Comparison of ENCODE assay signal across 9 cellular contexts in the genomic region with DNA sequence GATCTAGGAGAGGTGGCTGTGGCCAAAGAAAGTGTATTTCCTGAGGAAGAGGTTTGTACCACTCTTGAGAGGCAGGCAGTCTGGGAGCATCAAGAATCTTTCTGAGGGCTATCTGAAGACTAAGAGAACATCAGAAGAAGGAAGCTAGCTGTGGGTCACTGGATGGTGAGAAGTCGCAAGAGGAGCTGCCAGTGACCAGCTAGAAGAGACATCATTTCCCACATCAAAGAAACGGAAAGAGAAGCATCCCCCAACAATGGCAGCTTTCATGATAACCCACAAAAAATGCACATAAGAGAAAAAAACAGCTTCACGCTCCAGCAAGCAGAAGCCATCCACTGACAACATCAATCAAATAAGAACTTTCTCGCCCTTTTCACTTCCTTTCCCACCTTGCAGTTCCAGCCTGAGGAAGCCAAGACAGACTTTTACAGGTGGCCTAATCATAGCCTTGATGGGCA. TPM values are rescaled to one million over a fixed set of nuclear protein-coding genes. Genes with fewer than 3 reads are reported as not detected.
A peak's percentile ranks its signal among the peaks of the same experiment; 100 is the strongest.
DNase-seq lines count a peak whose midpoint lies in the region; ATAC-seq and TF ChIP-seq lines count a peak whose summit lies in the region.
"Had no signal": no experiment of that assay in that cellular context is flagged by ENCODE, and none has a peak within 500 bp of the region (broad histone marks: within the 10 kb centered on the region; RNA-seq: fewer than 3 reads in every experiment).

No MANE protein-coding gene starts in this region.

- no peaks in the 10 kb centered on the region for H3K9me3 Mint-ChIP-seq in activated CD8-positive, alpha-beta T cell treated with anti-CD3 and anti-CD28 coated beads, Interleukin-2, amount 10 ng/mL, durations not matched to agents 7 days and 5 days (ENCODE audit: insufficient read depth)

- H3K4me3 ChIP-seq in GM06990 (replicated peaks; ENCODE audit: low read depth, low read length) (no peak overlapping the region), dorsolateral prefrontal cortex (no peak overlapping the region)

- no peak overlapping the region for H3K27ac ChIP-seq in dorsolateral prefrontal cortex
- H3K27ac ChIP-seq: parathyroid adenoma had no signal

- CTCF ChIA-PET in activated CD8-positive, alpha-beta T cell treated with anti-CD3 and anti-CD28 coated beads, Interleukin-2, amount 10 ng/mL, durations not matched to agents 7 days and 5 days (lab: Charles Lee): interaction anchor here (0.7 to 1.6 kb wide), 10 partner anchors 11 to 754 kb away, joined by 3 to 7 read pairs (median 4); a partner anchor contains a TSS

- peaks cover 38% of the 10 kb centered on the region for H3K4me1 Mint-ChIP-seq in activated CD8-positive, alpha-beta T cell treated with anti-CD3 and anti-CD28 coated beads, Interleukin-2, amount 10 ng/mL, durations not matched to agents 7 days and 5 days (ENCODE audit: low read depth)

- ATAC-seq in GM19372 (IDR thresholded peaks at IDR 0.05; ENCODE audit: low read depth, unreplicated experiment) (peak; percentile 80), HG03097 (IDR thresholded peaks at IDR 0.05; ENCODE audit: low FRiP score, unreplicated experiment) (peak; percentile 50)
- peak; percentile 86 for ATAC-seq in activated CD8-positive, alpha-beta T cell treated with anti-CD3 and anti-CD28 coated beads, Interleukin-2, amount 10 ng/mL, durations not matched to agents 7 days and 5 days

- H3K27me3 ChIP-seq in GM06990 (replicated peaks; ENCODE audit: control insufficient read depth, insufficient read depth, low read length) (no peaks in the 10 kb centered on the region), dorsolateral prefrontal cortex (no peaks in the 10 kb centered on the region)

- peak overlapping the region; percentile 81 for H3K27ac Mint-ChIP-seq in activated CD8-positive, alpha-beta T cell treated with anti-CD3 and anti-CD28 coated beads, Interleukin-2, amount 10 ng/mL, durations not matched to agents 7 days and 5 days

- peaks cover 3% of the 10 kb centered on the region for H3K36me3 Mint-ChIP-seq in activated CD8-positive, alpha-beta T cell treated with anti-CD3 and anti-CD28 coated beads, Interleukin-2, amount 10 ng/mL, durations not matched to agents 7 days and 5 days (ENCODE audit: low read depth)

- H3K27me3 Mint-ChIP-seq in activated CD8-positive, alpha-beta T cell treated with anti-CD3 and anti-CD28 coated beads, Interleukin-2, amount 10 ng/mL, durations not matched to agents 7 days and 5 days (ENCODE audit: low read depth): no peaks in the 10 kb centered on the region

- TF ChIP-seq CTCF in GM06990 (IDR thresholded peaks at IDR 0.05; ENCODE audit: insufficient read depth, low read length, poor library complexity, severe bottlenecking) (no peak), dorsolateral prefrontal cortex (IDR thresholded peaks at IDR 0.05 in 54 of 56, conservative IDR thresholded peaks at IDR 0.05 in 2 of 56; ENCODE audit: low read depth in 1 of 56, partially characterized antibody in 56 of 56) (no peak)

- DNase-seq in GM06990 (ENCODE audit: extremely low read depth, insufficient read length): peak; percentile 34
- peak; percentile 67 for DNase-seq in activated CD8-positive, alpha-beta T cell treated with anti-CD3 and anti-CD28 coated beads, Interleukin-2, amount 10 ng/mL, durations not matched to agents 7 days and 5 days
- no peak for DNase-seq in NCI-H748 treated with DMSO at 0.1 percent for 48 hours (lab: John Stamatoyannopoulos, UW)
- DNase-seq in head of caudate nucleus: no peak
- DNase-seq in dorsolateral prefrontal cortex: no peak
- no peak for DNase-seq in activated CD4-positive, alpha-beta T cell treated with anti-CD3 and anti-CD28 coated beads, Interleukin-2, amount 50 U/mL, for 1 hour

- intact Hi-C loops in head of caudate nucleus (cut with DNase I) (loop anchor here (5.0 to 10.0 kb wide), 3 partner anchors 79 to 236 kb away; no protein-coding TSS in a partner anchor), dorsolateral prefrontal cortex (cut with DNase I) (loop anchor here (5.0 to 10.0 kb wide), 5 partner anchors 79 to 779 kb away; a partner anchor contains a TSS)

- POLR2A ChIA-PET in activated CD8-positive, alpha-beta T cell treated with anti-CD3 and anti-CD28 coated beads, Interleukin-2, amount 10 ng/mL, durations not matched to agents 7 days and 5 days (lab: Charles Lee): interaction anchor here (1.1 kb wide), 1 partner anchor 10 kb away, joined by 4 read pairs; no protein-coding TSS in a partner anchor

- peak overlapping the region; percentile 54 for H3K4me3 Mint-ChIP-seq in activated CD8-positive, alpha-beta T cell treated with anti-CD3 and anti-CD28 coated beads, Interleukin-2, amount 10 ng/mL, durations not matched to agents 7 days and 5 days

- H3K36me3 ChIP-seq in GM06990 (ENCODE audit: control insufficient read depth, insufficient read depth, low read length): no peaks in the 10 kb centered on the region

RNA-seq across cellular contexts. Expression of a gene that starts 25.0 kb away (rescaled TPM):
- 10 to 100 TPM; 59.1 to 62.1 TPM for total RNA-seq in activated CD8-positive, alpha-beta T cell treated with anti-CD3 and anti-CD28 coated beads, Interleukin-2, amount 10 ng/mL, durations not matched to agents 7 days and 5 days
- total RNA-seq in dorsolateral prefrontal cortex: 10 to 100 TPM; 18.6 to 35.0 (median 25.0) TPM

Comparison
In these comparisons a context has a peak if more than half of its experiments do, and no peak if none do; other contexts are left out.
1. DNase-seq: peak in GM06990 (single experiment) and activated CD8-positive, alpha-beta T cell treated with anti-CD3 and anti-CD28 coated beads, Interleukin-2, amount 10 ng/mL, durations not matched to agents 7 days and 5 days (single experiment); none in NCI-H748 treated with DMSO at 0.1 percent for 48 hours (single experiment), head of caudate nucleus (0 of 42), dorsolateral prefrontal cortex (0 of 10) and activated CD4-positive, alpha-beta T cell treated with anti-CD3 and anti-CD28 coated beads, Interleukin-2, amount 50 U/mL, for 1 hour (single experiment).
2. Peak in every context shown above with its lines, with median percentiles within 50 percentile points of each other: ATAC-seq.